22 cellular contexts compared by ENCODE assay signal in genomic region chr7:1650363-1651030, GRCh38. TPM values are rescaled to one million over a fixed set of nuclear protein-coding genes. Genes with fewer than 3 reads are reported as not detected.
DNase-seq lines count a peak whose midpoint lies in the region; ATAC-seq and TF ChIP-seq lines count a peak whose summit lies in the region.
"Had no signal": no experiment of that assay in that cellular context is flagged by ENCODE, and none has a peak within 500 bp of the region (broad histone marks: within the 10 kb centered on the region; RNA-seq: fewer than 3 reads in every experiment).

No MANE protein-coding gene starts in this region.

- H3K4me2 ChIP-seq in GM23338: no peak overlapping the region
- H3K4me2 ChIP-seq: PC-9 had no signal

- no peaks in the 10 kb centered on the region for H3F3A ChIP-seq in GM23338 (replicated peaks; ENCODE audit: low read depth)

- H3K27me3 ChIP-seq in BE2C (peaks cover 28% of the 10 kb centered on the region), GM23338 (ENCODE audit: insufficient read depth) (no peaks in the 10 kb centered on the region), lower lobe of right lung (ENCODE audit: low read depth) (peaks cover 55% of the 10 kb centered on the region)

- no peaks in the 10 kb centered on the region for H3K79me2 ChIP-seq in GM23338 (replicated peaks; ENCODE audit: insufficient read depth)

- intact Hi-C loops in lower lobe of right lung (cut with DNase I): no loop called here

- H3K36me3 Mint-ChIP-seq in GM23338 (ENCODE audit: low read depth) (no peaks in the 10 kb centered on the region), chondrocyte (ENCODE audit: low read depth) (no peaks in the 10 kb centered on the region)

- H2AFZ ChIP-seq in GM23338: no peak overlapping the region
- H2AFZ ChIP-seq: PC-9 had no signal

- H4K20me1 ChIP-seq in GM23338 (replicated peaks; ENCODE audit: insufficient read depth): no peaks in the 10 kb centered on the region

- DNase-seq in BE2C (peak; percentile 11), GM23338 (ENCODE audit: low spot score) (no peak), chondrocyte (ENCODE audit: low spot score) (peak; percentile 85), lower lobe of right lung (peak; percentile 39), omental fat pad (ENCODE audit: low spot score) (no peak)
- DNase-seq: ACHN, COR-L47, HFFc6, IMR-90, Karpas-422, NCI-H1092 treated with DMSO at 0.1 percent for 48 hours, NCI-H146, NCI-H2029 treated with DMSO at 0.1 percent for 48 hours, NCI-H2171, NCI-H526, PC-9, SW 1271 had no signal

- H3K4me1 ChIP-seq in BE2C (peaks cover 19% of the 10 kb centered on the region), GM23338 (ENCODE audit: insufficient read depth) (no peaks in the 10 kb centered on the region), lower lobe of right lung (no peaks in the 10 kb centered on the region)
- H3K4me1 ChIP-seq: SJSA1 had no signal

- peaks cover 5% of the 10 kb centered on the region for H3K27me3 Mint-ChIP-seq in GM23338 (ENCODE audit: insufficient read depth, low read depth, poor library complexity)
- peaks cover 29% of the 10 kb centered on the region for H3K27me3 Mint-ChIP-seq in chondrocyte (ENCODE audit: low read depth)

- H3K4me1 Mint-ChIP-seq in GM23338: no peaks in the 10 kb centered on the region; the same call in 2 of the 3 replicates
- H3K4me1 Mint-ChIP-seq in chondrocyte (ENCODE audit: low read depth): peaks cover 5% of the 10 kb centered on the region

- no peaks in the 10 kb centered on the region for H3K9me3 Mint-ChIP-seq in GM23338
- no peaks in the 10 kb centered on the region for H3K9me3 Mint-ChIP-seq in chondrocyte (ENCODE audit: low read depth)
- H3K9me3 Mint-ChIP-seq: HFFc6 had no signal

- H3K4me3 ChIP-seq in BE2C (ENCODE audit: low read depth, low read length): no peak overlapping the region
- H3K4me3 ChIP-seq in GM23338: no peak overlapping the region
- no peak overlapping the region for H3K4me3 ChIP-seq in lower lobe of right lung
- H3K4me3 ChIP-seq: PC-9, SJSA1 had no signal

- no peaks in the 10 kb centered on the region for H3K9me3 ChIP-seq in BE2C
- H3K9me3 ChIP-seq in lower lobe of right lung: no peaks in the 10 kb centered on the region
- H3K9me3 ChIP-seq: SJSA1 had no signal

- H3K9me2 ChIP-seq in GM23338 (ENCODE audit: insufficient read depth): no peaks in the 10 kb centered on the region

- TF ChIP-seq CTCF in BE2C (IDR thresholded peaks at IDR 0.05; ENCODE audit: low read depth, low read length) (no peak), GM23338 (conservative IDR thresholded peaks at IDR 0.05; ENCODE audit: low read depth in 2 of 2) (peak; percentile 10 to 21; a peak in 1 of 4 replicates), chondrocyte (IDR thresholded peaks at IDR 0.05) (no peak), lower lobe of right lung (IDR thresholded peaks at IDR 0.05) (no peak), omental fat pad (IDR thresholded peaks at IDR 0.05) (no peak)

- no peak overlapping the region for H3K27ac Mint-ChIP-seq in GM23338
- no peak overlapping the region for H3K27ac Mint-ChIP-seq in chondrocyte (ENCODE audit: unreplicated experiment)
- H3K27ac Mint-ChIP-seq: HFFc6 had no signal

- H3K27ac ChIP-seq in GM23338 (ENCODE audit: low read depth) (no peak overlapping the region), lower lobe of right lung (no peak overlapping the region)
- H3K27ac ChIP-seq: PC-9, RWPE1, SJSA1 had no signal

- H3K4me3 Mint-ChIP-seq in GM23338 (no peak overlapping the region), chondrocyte (ENCODE audit: unreplicated experiment) (no peak overlapping the region)
- H3K4me3 Mint-ChIP-seq: HFFc6 had no signal

- H3K36me3 ChIP-seq in BE2C (no peaks in the 10 kb centered on the region), GM23338 (ENCODE audit: insufficient read depth) (no peaks in the 10 kb centered on the region), lower lobe of right lung (no peaks in the 10 kb centered on the region)
- H3K36me3 ChIP-seq: SJSA1 had no signal

- ATAC-seq in GM23338 (peak; percentile 9; the same call in 1 of the 3 replicates), lower lobe of right lung (no peak), GM21367 (IDR thresholded peaks at IDR 0.05; ENCODE audit: unreplicated experiment) (no peak), omental fat pad (ENCODE audit: low FRiP score) (no peak), HG02678 (IDR thresholded peaks at IDR 0.05; ENCODE audit: unreplicated experiment) (no peak)

TF ChIP-seq in GM23338, 12 proteins besides CTCF, POLR2A, EP300 and RAD21:
- no peak for TF ChIP-seq ZNF462 (CRISPR knock-in tag; IDR thresholded peaks at IDR 0.05)
- no peak for TF ChIP-seq ZNF331 (CRISPR knock-in tag; IDR thresholded peaks at IDR 0.05; ENCODE audit: low read depth)
- no peak for TF ChIP-seq POLR2AphosphoS5 (IDR thresholded peaks at IDR 0.05; ENCODE audit: low read depth)
- TF ChIP-seq CREB1 (CRISPR knock-in tag; IDR thresholded peaks at IDR 0.05; ENCODE audit: low read depth): no peak
- TF ChIP-seq JUNB (IDR thresholded peaks at IDR 0.05; ENCODE audit: unreplicated experiment): no peak
- no peak for TF ChIP-seq ETS1 (IDR thresholded peaks at IDR 0.05)
- TF ChIP-seq EZH2phosphoT487 (IDR thresholded peaks at IDR 0.05; ENCODE audit: unreplicated experiment): no peak

RNA-seq across cellular contexts. Expression of gene ELFN1, which starts 19.6 kb away (rescaled TPM):
- 0.23 TPM for polyA plus RNA-seq in BE2C (2012; ENCODE audit: insufficient read depth, insufficient read length, low read depth)
- total RNA-seq in GM23338 (2014; rRNA removed; shearing (Covaris generic)): 3.5 and 5.0 TPM in 2 replicates
- 0.08 and 0.09 TPM in 2 replicates for polyA plus RNA-seq in GM23338 (2016; fragmentation: Nextera tagmentation; extraction: Ambion mirVana)
- 0.65 to 0.72 TPM (median 0.68 TPM) in 3 replicates for total RNA-seq in chondrocyte
- 1.4 TPM for total RNA-seq in lower lobe of right lung
- total RNA-seq in omental fat pad: 1 to 10 TPM; 3.8 to 6.0 (median 4.1) TPM
- total RNA-seq: MCF 10A, SJSA1 had no signal

Comparison
In these comparisons a context has a peak if more than half of its experiments do, and no peak if none do; other contexts are left out.
1. DNase-seq: peak in BE2C (single experiment), chondrocyte (single experiment) and lower lobe of right lung (single experiment); none in GM23338 (single experiment) and omental fat pad (single experiment).
2. CTCF ChIP-seq: peak in GM23338 (2 of 2); none in BE2C (single experiment), chondrocyte (single experiment), lower lobe of right lung (single experiment) and omental fat pad (0 of 3).